1 cellular context compared by ENCODE assay signal in genomic region chr17:17694229-17695081, GRCh38.
TF ChIP-seq lines count a peak whose summit lies in the region.

No MANE protein-coding gene starts in this region.

TF ChIP-seq in IMR-90, 13 proteins besides CTCF, POLR2A, EP300 and RAD21 (continued from another document):
- TF ChIP-seq, protein P1, sequence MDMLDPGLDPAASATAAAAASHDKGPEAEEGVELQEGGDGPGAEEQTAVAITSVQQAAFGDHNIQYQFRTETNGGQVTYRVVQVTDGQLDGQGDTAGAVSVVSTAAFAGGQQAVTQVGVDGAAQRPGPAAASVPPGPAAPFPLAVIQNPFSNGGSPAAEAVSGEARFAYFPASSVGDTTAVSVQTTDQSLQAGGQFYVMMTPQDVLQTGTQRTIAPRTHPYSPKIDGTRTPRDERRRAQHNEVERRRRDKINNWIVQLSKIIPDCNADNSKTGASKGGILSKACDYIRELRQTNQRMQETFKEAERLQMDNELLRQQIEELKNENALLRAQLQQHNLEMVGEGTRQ (IDR thresholded peaks at IDR 0.05; ENCODE audit: low read depth, low read length) = peak; percentile 13; the same call in 1 of the 2 replicates
- 0 out of 2 replicates have a peak, but pooled peaks have one; percentile 16 for TF ChIP-seq FOS (IDR thresholded peaks at IDR 0.05; ENCODE audit: low read depth, low read length)
